In genomic region chr13:43023244-43023931, GRCh38 we compare ENCODE assay signal across 2 cellular contexts.
A peak's percentile ranks its signal among the peaks of the same experiment; 100 is the strongest.
TF ChIP-seq lines count a peak whose summit lies in the region.

TSS of gene DNAJC15 (plus strand) at chr13:43023586. CDS start at chr13:43023627, 41 bp downstream.

TF ChIP-seq in HCT116, 20 proteins besides CTCF, POLR2A, EP300 and RAD21 (continued from another document):
- TF ChIP-seq TCF7L2 (IDR thresholded peaks at IDR 0.05; ENCODE audit: borderline replicate concordance, extremely low read depth, insufficient read depth, insufficient read length), result peak; percentile 49
- no peak for TF ChIP-seq FOSL1 (IDR thresholded peaks at IDR 0.05; ENCODE audit: low read depth)
- peak; percentile 61 for TF ChIP-seq POLR2AphosphoS5 (IDR thresholded peaks at IDR 0.05; ENCODE audit: low read depth, low read length)
- peak; percentile 22; the same call in 1 of the 2 replicates for TF ChIP-seq ELF1 (IDR thresholded peaks at IDR 0.05; ENCODE audit: borderline replicate concordance, low read depth)
- TF ChIP-seq JUND (IDR thresholded peaks at IDR 0.05), result no peak

TF ChIP-seq in HepG2, 621 proteins besides CTCF, POLR2A, EP300 and RAD21 (continued from another document and continues in another):
- TF ChIP-seq STAT6 (CRISPR knock-in tag; IDR thresholded peaks at IDR 0.05; ENCODE audit: borderline replicate concordance) (no peak), HMGA1 (CRISPR knock-in tag; conservative IDR thresholded peaks at IDR 0.05) (no peak), ZSCAN5A (CRISPR knock-in tag; IDR thresholded peaks at IDR 0.05; ENCODE audit: borderline replicate concordance) (0 out of 2 replicates have a peak, but pooled peaks have one; percentile 40), EEA1 (CRISPR knock-in tag; IDR thresholded peaks at IDR 0.05; ENCODE audit: borderline replicate concordance) (peak; percentile 84; the same call in 1 of the 2 replicates), ZNF362 (CRISPR knock-in tag; IDR thresholded peaks at IDR 0.05; ENCODE audit: borderline replicate concordance) (peak; percentile 48; the same call in 1 of the 2 replicates), ZFP62 (CRISPR knock-in tag; IDR thresholded peaks at IDR 0.05) (no peak), PLRG1 (conservative IDR thresholded peaks at IDR 0.05) (no peak), ARHGAP35 (CRISPR knock-in tag; IDR thresholded peaks at IDR 0.05; ENCODE audit: borderline replicate concordance) (no peak; the same call in 1 of the 2 replicates), ZNF343 (CRISPR knock-in tag; IDR thresholded peaks at IDR 0.05) (peak; percentile 80; the same call in 1 of the 2 replicates), PAWR (CRISPR knock-in tag; IDR thresholded peaks at IDR 0.05; ENCODE audit: borderline replicate concordance) (no peak), ZBTB37 (CRISPR knock-in tag; IDR thresholded peaks at IDR 0.05) (no peak), MBD4 (IDR thresholded peaks at IDR 0.05; ENCODE audit: borderline replicate concordance, low read length) (no peak), ZNF556 (CRISPR knock-in tag; IDR thresholded peaks at IDR 0.05; ENCODE audit: borderline replicate concordance) (peak; percentile 79), ZNF282 (IDR thresholded peaks at IDR 0.05; ENCODE audit: partially characterized antibody) (no peak), ZNF777 (CRISPR knock-in tag; IDR thresholded peaks at IDR 0.05) (peak; percentile 70), POLR2AphosphoS5 (IDR thresholded peaks at IDR 0.05; ENCODE audit: low read depth, low read length) (peak; percentile 72), ZNF773 (CRISPR knock-in tag; IDR thresholded peaks at IDR 0.05; ENCODE audit: borderline replicate concordance) (no peak), ZNF335 (CRISPR knock-in tag; IDR thresholded peaks at IDR 0.05) (no peak), JDP2 (CRISPR knock-in tag; IDR thresholded peaks at IDR 0.05; ENCODE audit: borderline replicate concordance) (no peak), MED8 (CRISPR knock-in tag; IDR thresholded peaks at IDR 0.05; ENCODE audit: insufficient replicate concordance) (no peak), ZBTB2 (CRISPR knock-in tag; IDR thresholded peaks at IDR 0.05; ENCODE audit: low read depth) (no peak), KLF15 (CRISPR knock-in tag; IDR thresholded peaks at IDR 0.05; ENCODE audit: borderline replicate concordance) (no peak), ZBTB10 (CRISPR knock-in tag; IDR thresholded peaks at IDR 0.05; ENCODE audit: borderline replicate concordance) (no peak), ZBTB38 (CRISPR knock-in tag; IDR thresholded peaks at IDR 0.05) (peak; percentile 66; the same call in 1 of the 2 replicates), ELF3 (CRISPR knock-in tag; IDR thresholded peaks at IDR 0.05) (0 out of 2 replicates have a peak, but pooled peaks have one; percentile 31), GPBP1L1 (CRISPR knock-in tag; IDR thresholded peaks at IDR 0.05) (no peak), ZNF891 (CRISPR knock-in tag; IDR thresholded peaks at IDR 0.05) (peak; percentile 34; the same call in 1 of the 2 replicates), CBX2 (IDR thresholded peaks at IDR 0.05; ENCODE audit: low read depth, low read length) (no peak), CBX2 (CRISPR knock-in tag; IDR thresholded peaks at IDR 0.05; ENCODE audit: low read depth) (no peak), ZNF331 (CRISPR knock-in tag; IDR thresholded peaks at IDR 0.05) (peak; percentile 82; the same call in 1 of the 2 replicates), ZBTB40 (IDR thresholded peaks at IDR 0.05) (no peak), ZBTB40 (CRISPR knock-in tag; IDR thresholded peaks at IDR 0.05) (peak; percentile 82), MAX (IDR thresholded peaks at IDR 0.05) (peak; percentile 55; the same call in 1 of the 2 replicates), IRF2 (CRISPR knock-in tag; IDR thresholded peaks at IDR 0.05) (peak; percentile 77; the same call in 1 of the 2 replicates)
